Comparison of ENCODE assay signal across 9 cellular contexts in the genomic region with DNA sequence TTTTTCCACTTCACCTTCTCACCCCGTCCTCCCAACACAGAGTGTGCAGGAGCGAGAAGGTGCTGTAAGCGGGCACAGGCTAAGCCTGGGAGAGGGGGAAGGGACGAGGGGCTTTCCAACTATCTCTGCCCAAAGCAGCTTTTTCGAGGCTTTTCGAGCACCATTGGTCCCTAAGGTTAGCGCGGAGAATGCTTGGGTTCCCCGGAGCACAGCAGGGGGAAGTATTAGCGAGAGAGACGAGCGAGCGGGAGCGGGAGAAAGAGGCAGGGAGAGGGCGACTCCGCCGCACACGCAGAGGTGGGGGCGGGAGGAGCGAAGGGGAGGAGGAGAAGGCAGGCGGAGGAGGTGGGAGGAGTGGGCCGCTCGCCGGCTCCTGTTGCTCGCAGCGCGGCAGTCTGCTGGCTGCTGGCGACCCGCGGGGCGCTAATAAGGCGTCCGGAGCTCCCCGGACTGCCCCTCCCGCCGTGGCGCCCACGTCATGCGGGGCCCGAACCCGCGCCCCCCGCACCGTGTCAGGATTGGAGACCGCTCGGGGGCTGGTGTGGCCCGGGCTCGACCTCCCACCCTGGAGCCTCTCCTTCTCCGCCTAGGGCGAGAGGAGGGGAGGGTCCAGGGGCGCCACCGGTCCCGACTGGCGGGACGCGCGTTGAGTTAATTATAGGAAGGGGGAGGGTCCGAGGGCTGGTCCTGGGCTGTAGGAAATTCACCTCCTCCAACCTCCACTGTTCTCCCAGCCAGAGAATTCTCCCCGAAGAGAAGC. TPM values are rescaled to one million over a fixed set of nuclear protein-coding genes. Genes with fewer than 3 reads are reported as not detected.
DNase-seq lines count a peak whose midpoint lies in the region; TF ChIP-seq lines count a peak whose summit lies in the region.
"Had no signal": no experiment of that assay in that cellular context is flagged by ENCODE, and none has a peak within 500 bp of the region (broad histone marks: within the 10 kb centered on the region; RNA-seq: fewer than 3 reads in every experiment).

TSS of gene ADAMTS3 (minus strand) at position 263 of the 760 bp plus-strand sequence. CDS start 459 bp downstream, outside the sequence.

- no peaks in the 10 kb centered on the region for H3K9me3 ChIP-seq in WERI-Rb-1 (ENCODE audit: severe bottlenecking)
- H3K9me3 ChIP-seq in fibroblast of lung (ENCODE audit: control insufficient read depth, insufficient read depth, low read depth, low read length), result no peaks in the 10 kb centered on the region
- no peaks in the 10 kb centered on the region for H3K9me3 ChIP-seq in muscle layer of duodenum (ENCODE audit: control insufficient read depth in 1 of 2, low read length in 2 of 2)
- no peaks in the 10 kb centered on the region for H3K9me3 ChIP-seq in vagina

- TF ChIP-seq POLR2A in vagina (IDR thresholded peaks at IDR 0.05), result no peak

- H3K4me1 ChIP-seq in fibroblast of lung (ENCODE audit: control insufficient read depth, extremely low read depth, insufficient read depth, low read length), result no peaks in the 10 kb centered on the region
- H3K4me1 ChIP-seq in muscle layer of duodenum (ENCODE audit: control insufficient read depth in 1 of 2, insufficient read depth in 2 of 2, low read length in 2 of 2), result no peaks in the 10 kb centered on the region
- H3K4me1 ChIP-seq in vagina, result peaks cover 19% of the 10 kb centered on the region

- no peak for TF ChIP-seq CTCF in WERI-Rb-1 (IDR thresholded peaks at IDR 0.05; ENCODE audit: low read depth, low read length)
- TF ChIP-seq CTCF in fibroblast of lung (conservative IDR thresholded peaks at IDR 0.05 in 1 of 2, IDR thresholded peaks at IDR 0.05 in 1 of 2; ENCODE audit: low read depth in 1 of 2, low read length in 2 of 2), result no peak
- no peak for TF ChIP-seq CTCF in vagina (IDR thresholded peaks at IDR 0.05)

- no peaks in the 10 kb centered on the region for H4K20me1 ChIP-seq in fibroblast of lung (ENCODE audit: control insufficient read depth, extremely low read depth, insufficient read depth, low read length)

- intact Hi-C loops in vagina (cut with DNase I), result no loop called here

- H3K4me3 ChIP-seq in WERI-Rb-1 (ENCODE audit: low read depth, low read length) (peak within 1 kb of the TSS; percentile 89), fibroblast of lung (replicated peaks in 1 of 4; ENCODE audit: control extremely low read depth in 1 of 4, insufficient read depth in 1 of 4, low read depth in 3 of 4, low read length in 4 of 4) (peak within 1 kb of the TSS; percentile 79 to 87 (median 82)), muscle layer of duodenum (ENCODE audit: low read depth in 1 of 2, low read length in 2 of 2) (peak within 1 kb of the TSS; percentile 77 to 87), vagina (peak within 1 kb of the TSS; percentile 50 to 64)

- peak within 1 kb of the TSS; percentile 89 for H2AFZ ChIP-seq in fibroblast of lung (ENCODE audit: low read length)

- peak within 1 kb of the TSS; percentile 45 for H3K9ac ChIP-seq in fibroblast of lung (ENCODE audit: insufficient read depth, low read length)

- no peaks in the 10 kb centered on the region for H3K79me2 ChIP-seq in fibroblast of lung (ENCODE audit: control insufficient read depth, insufficient read depth, low read length)

- H3K27ac ChIP-seq in WERI-Rb-1, result peak within 1 kb of the TSS; percentile 94
- H3K27ac ChIP-seq in fibroblast of lung (ENCODE audit: insufficient read depth, low read length), result peak within 1 kb of the TSS; percentile 62
- H3K27ac ChIP-seq in muscle layer of duodenum (ENCODE audit: low read length), result peak within 1 kb of the TSS; percentile 58
- H3K27ac ChIP-seq in vagina, result peak within 1 kb of the TSS; percentile 77

- peak; percentile 6 for DNase-seq in activated CD4-positive, alpha-beta T cell treated with anti-CD3 and anti-CD28 coated beads for 48 hours
- no peak for DNase-seq in activated CD4-positive, alpha-beta T cell treated with anti-CD3 and anti-CD28 coated beads, Interleukin-2, amount 50 U/mL, for 4 hours
- DNase-seq in M059J (ENCODE audit: low read depth) (peak; percentile 33), WERI-Rb-1 (peak; percentile 90), fibroblast of lung (ENCODE audit: low read depth in 2 of 2) (peak; percentile 53 to 80), vagina (ENCODE audit: extremely low spot score in 2 of 2) (no peak)
- no peak for DNase-seq in effector CD8-positive, alpha-beta T cell (lab: John Stamatoyannopoulos, UW)

- no peaks in the 10 kb centered on the region for H3K27me3 ChIP-seq in WERI-Rb-1 (ENCODE audit: insufficient read depth, low read depth, severe bottlenecking)
- H3K27me3 ChIP-seq in fibroblast of lung (ENCODE audit: control insufficient read depth, insufficient read depth, low read length), result no peaks in the 10 kb centered on the region
- H3K27me3 ChIP-seq in muscle layer of duodenum (ENCODE audit: low read depth, low read length), result no peaks in the 10 kb centered on the region
- H3K27me3 ChIP-seq in vagina, result no peaks in the 10 kb centered on the region

- H3K36me3 ChIP-seq in WERI-Rb-1 (no peaks in the 10 kb centered on the region), fibroblast of lung (ENCODE audit: control insufficient read depth, insufficient read depth, low read length) (no peaks in the 10 kb centered on the region), muscle layer of duodenum (ENCODE audit: control insufficient read depth in 1 of 2, insufficient read depth in 2 of 2, low read length in 2 of 2) (no peaks in the 10 kb centered on the region), vagina (no peaks in the 10 kb centered on the region)

- peak within 1 kb of the TSS; percentile 82 for H3K4me2 ChIP-seq in fibroblast of lung (ENCODE audit: extremely low read depth, insufficient read depth, low read length)

RNA-seq across cellular contexts. Expression of gene ADAMTS3, which starts in this region (rescaled TPM):
- total RNA-seq in M059J (2014; rRNA removed; shearing (Covaris generic)), result 0.12 and 0.44 TPM in 2 replicates
- total RNA-seq in fibroblast of lung (2.1 TPM in 2 replicates), vagina (2.7 TPM)
- polyA plus RNA-seq in fibroblast of lung, result 0.86 and 1.7 TPM in 2 replicates
- polyA plus RNA-seq in fibroblast of lung (2012), result 0.72 and 1.5 TPM in 2 replicates
- 0.59 and 2.2 TPM in 2 replicates for polyA minus RNA-seq in fibroblast of lung (ENCODE audit: low replicate concordance)
- total RNA-seq: mononuclear cell had no signal

Comparison
In these comparisons a context has a peak if more than half of its experiments do, and no peak if none do; other contexts are left out.
1. DNase-seq: peak in activated CD4-positive, alpha-beta T cell treated with anti-CD3 and anti-CD28 coated beads for 48 hours (single experiment), WERI-Rb-1 (single experiment) and fibroblast of lung (2 of 2); none in activated CD4-positive, alpha-beta T cell treated with anti-CD3 and anti-CD28 coated beads, Interleukin-2, amount 50 U/mL, for 4 hours (0 of 2), vagina (0 of 2) and effector CD8-positive, alpha-beta T cell (single experiment).
2. Peak in DNase-seq in M059J; RNA of the gene not detected or under 1 TPM.
3. Peak in every context shown above with its lines, with median percentiles within 50 percentile points of each other: H3K27ac ChIP-seq and H3K4me3 ChIP-seq.